Comparison of ENCODE assay signal across 14 cellular contexts in genomic region chr9:32954642-32955041, GRCh38. TPM values are rescaled to one million over a fixed set of nuclear protein-coding genes. Genes with fewer than 3 reads are reported as not detected.
A peak's percentile ranks its signal among the peaks of the same experiment; 100 is the strongest.
DNase-seq lines count a peak whose midpoint lies in the region; ATAC-seq and TF ChIP-seq lines count a peak whose summit lies in the region.
"Had no signal": no experiment of that assay in that cellular context is flagged by ENCODE, and none has a peak within 500 bp of the region (broad histone marks: within the 10 kb centered on the region; RNA-seq: fewer than 3 reads in every experiment).

No MANE protein-coding gene starts in this region.

- no CpG with 5 or more reads among the region's 6 CpGs for WGBS in IMR-90 (ENCODE audit: extremely low coverage in 2 of 2, insufficient read length in 1 of 2), 2 experiments

- no peak overlapping the region for H3K23ac ChIP-seq in IMR-90 (ENCODE audit: low read depth, low read length)

- H3K4me2 ChIP-seq in IMR-90 (ENCODE audit: low read depth, low read length), result no peak overlapping the region

- no peak overlapping the region for H4K5ac ChIP-seq in IMR-90 (ENCODE audit: low read depth, low read length)

- H2AK5ac ChIP-seq in IMR-90 (ENCODE audit: low read depth, low read length), result no peak overlapping the region

- POLR2A ChIA-PET in IMR-90 (lab: Charles Lee; ENCODE audit: unreplicated experiment), result no interaction called here

- no peak overlapping the region for H2AFZ ChIP-seq in IMR-90 (replicated peaks; ENCODE audit: low read length, poor library complexity)

- no peak overlapping the region for H2BK15ac ChIP-seq in IMR-90 (ENCODE audit: low read depth, low read length)

- H3K27me3 Mint-ChIP-seq in activated CD8-positive, alpha-beta memory T cell treated with anti-CD3 and anti-CD28 coated beads, Interleukin-2, amount 10 ng/mL, durations not matched to agents 7 days and 5 days, result no peaks in the 10 kb centered on the region
- H3K27me3 Mint-ChIP-seq: activated naive CD4-positive, alpha-beta T cell treated with anti-CD3 and anti-CD28 coated beads, Interleukin-2, amount 50 U/mL, for 24 hours; B cell; progenitor cell of endocrine pancreas had no signal

- dilution Hi-C loops in IMR-90 (cut with HindIII; ENCODE audit: low sequenced_read_pairs, unreplicated experiment), result no loop called here

- H3K4me1 ChIP-seq in IMR-90 (ENCODE audit: control insufficient read depth, insufficient read depth, low read length), result peaks cover 4% of the 10 kb centered on the region; the same call in 1 of the 2 replicates

- TF ChIP-seq RAD21 in IMR-90 (IDR thresholded peaks at IDR 0.05; ENCODE audit: low read length), result no peak

- CTCF ChIA-PET in IMR-90 (lab: Yijun Ruan, JAX), result interaction anchor here (0.6 to 1.5 kb wide), 1 partner anchor 375 kb away, joined by 3 to 6 read pairs; no protein-coding TSS in a partner anchor
- CTCF ChIA-PET in activated CD8-positive, alpha-beta memory T cell treated with anti-CD3 and anti-CD28 coated beads, Interleukin-2, amount 10 ng/mL, durations not matched to agents 7 days and 5 days (lab: Charles Lee), result no interaction called here

- no peak for TF ChIP-seq POLR2A in IMR-90 (IDR thresholded peaks at IDR 0.05; ENCODE audit: low read depth, low read length)

- no peaks in the 10 kb centered on the region for H3K9me3 Mint-ChIP-seq in activated CD8-positive, alpha-beta memory T cell treated with anti-CD3 and anti-CD28 coated beads, Interleukin-2, amount 10 ng/mL, durations not matched to agents 7 days and 5 days (ENCODE audit: low read depth)
- H3K9me3 Mint-ChIP-seq: activated naive CD4-positive, alpha-beta T cell treated with anti-CD3 and anti-CD28 coated beads, Interleukin-2, amount 50 U/mL, for 24 hours had no signal

- H3K4me1 Mint-ChIP-seq in activated CD8-positive, alpha-beta memory T cell treated with anti-CD3 and anti-CD28 coated beads, Interleukin-2, amount 10 ng/mL, durations not matched to agents 7 days and 5 days, result no peaks in the 10 kb centered on the region
- H3K4me1 Mint-ChIP-seq: activated naive CD4-positive, alpha-beta T cell treated with anti-CD3 and anti-CD28 coated beads, Interleukin-2, amount 50 U/mL, for 24 hours; B cell had no signal

- no peaks in the 10 kb centered on the region for H3K79me1 ChIP-seq in IMR-90 (ENCODE audit: low read depth in 1 of 2, low read length in 2 of 2)

- H4K8ac ChIP-seq in IMR-90 (ENCODE audit: low read depth in 2 of 2, low read length in 2 of 2), result no peak overlapping the region

- H3K9me3 ChIP-seq in IMR-90 (ENCODE audit: control insufficient read depth, insufficient read depth, low read length), result no peaks in the 10 kb centered on the region

- DNase-seq in AG20443 (ENCODE audit: low spot score) (peak; percentile 62), IMR-90 (peak; percentile 63), dermis microvascular lymphatic vessel endothelial cell (ENCODE audit: low read depth in 2 of 2) (peak; percentile 88), lung microvascular endothelial cell (ENCODE audit: low read depth in 2 of 2) (peak; percentile 89 to 90), AML-193 (lab: John Stamatoyannopoulos, UW) (no peak), kidney glomerular epithelial cell (lab: John Stamatoyannopoulos, UW) (no peak)
- no peak for DNase-seq in activated CD8-positive, alpha-beta memory T cell treated with anti-CD3 and anti-CD28 coated beads, Interleukin-2, amount 10 ng/mL, durations not matched to agents 7 days and 5 days
- DNase-seq: activated CD8-positive, alpha-beta memory T cell treated with anti-CD3 and anti-CD28 coated beads, Interleukin-2, amount 50 U/mL, for 4 hours; cerebellar nuclear complex; OCI-M1 had no signal

- H3K27me3 ChIP-seq in IMR-90 (ENCODE audit: control insufficient read depth, insufficient read depth, low read length), result no peaks in the 10 kb centered on the region

- no peak overlapping the region for H3K56ac ChIP-seq in IMR-90 (ENCODE audit: extremely low read depth, insufficient read depth, low read length)

- no peak overlapping the region for H3K27ac ChIP-seq in IMR-90 (ENCODE audit: insufficient read depth, low read length)

- H3K4ac ChIP-seq in IMR-90 (ENCODE audit: low read depth, low read length), result no peak overlapping the region

- H2BK5ac ChIP-seq in IMR-90 (ENCODE audit: low read depth, low read length, poor library complexity, severe bottlenecking), result no peak overlapping the region

- H3K9ac ChIP-seq in IMR-90 (ENCODE audit: low read depth, low read length), result no peak overlapping the region

- no peak overlapping the region for H2AK9ac ChIP-seq in IMR-90 (replicated peaks; ENCODE audit: low read depth, low read length, poor library complexity)

- H4K91ac ChIP-seq in IMR-90 (ENCODE audit: insufficient read depth, low read depth, low read length), result no peak overlapping the region

- H3K36me3 ChIP-seq in IMR-90 (ENCODE audit: control insufficient read depth, insufficient read depth, low read length), result no peaks in the 10 kb centered on the region

- H2BK20ac ChIP-seq in IMR-90 (ENCODE audit: low read depth, low read length), result no peak overlapping the region

- H3K18ac ChIP-seq in IMR-90 (ENCODE audit: low read depth, low read length), result no peak overlapping the region

- H3K4me3 Mint-ChIP-seq in activated CD8-positive, alpha-beta memory T cell treated with anti-CD3 and anti-CD28 coated beads, Interleukin-2, amount 10 ng/mL, durations not matched to agents 7 days and 5 days, result no peak overlapping the region
- H3K4me3 Mint-ChIP-seq: activated naive CD4-positive, alpha-beta T cell treated with anti-CD3 and anti-CD28 coated beads, Interleukin-2, amount 50 U/mL, for 24 hours; B cell had no signal

- no peak overlapping the region for H3K4me3 ChIP-seq in IMR-90 (ENCODE audit: insufficient read depth, low read depth, low read length)

- BruUV-seq in IMR-90 (replicated peaks; lab: Mats Ljungman, UMichigan), result no TSS peak

- no peak overlapping the region for H3K14ac ChIP-seq in IMR-90 (replicated peaks; ENCODE audit: low read depth, low read length)

- peaks cover 12% of the 10 kb centered on the region for H3K36me3 Mint-ChIP-seq in activated CD8-positive, alpha-beta memory T cell treated with anti-CD3 and anti-CD28 coated beads, Interleukin-2, amount 10 ng/mL, durations not matched to agents 7 days and 5 days

- peak; percentile 37 for ATAC-seq in IMR-90 (ENCODE audit: low read depth)
- no peak for ATAC-seq in GM21526 (IDR thresholded peaks at IDR 0.05; ENCODE audit: low FRiP score, unreplicated experiment)
- no peak for ATAC-seq in activated CD8-positive, alpha-beta memory T cell treated with anti-CD3 and anti-CD28 coated beads, Interleukin-2, amount 10 ng/mL, durations not matched to agents 7 days and 5 days

- intact Hi-C loops in IMR-90 (cut with micrococcal nuclease), result no loop called here

- H3K27ac Mint-ChIP-seq in activated CD8-positive, alpha-beta memory T cell treated with anti-CD3 and anti-CD28 coated beads, Interleukin-2, amount 10 ng/mL, durations not matched to agents 7 days and 5 days, result no peak overlapping the region
- H3K27ac Mint-ChIP-seq: activated naive CD4-positive, alpha-beta T cell treated with anti-CD3 and anti-CD28 coated beads, Interleukin-2, amount 50 U/mL, for 24 hours; B cell; progenitor cell of endocrine pancreas had no signal

- no peak for TF ChIP-seq CTCF in IMR-90 (conservative IDR thresholded peaks at IDR 0.05; ENCODE audit: low read depth, low read length)

- H3K9me1 ChIP-seq in IMR-90 (ENCODE audit: insufficient read depth, low read length), result peaks cover 5% of the 10 kb centered on the region; the same call in 1 of the 2 replicates

- no peak overlapping the region for H2BK120ac ChIP-seq in IMR-90 (ENCODE audit: low read depth, low read length)

- H4K20me1 ChIP-seq in IMR-90 (ENCODE audit: insufficient read depth, low read length), result no peaks in the 10 kb centered on the region

- in situ Hi-C loops in IMR-90 (cut with MboI; ENCODE audit: low sequenced_read_pairs), result no loop called here

TF ChIP-seq in IMR-90, 13 proteins besides CTCF, POLR2A, EP300 and RAD21:
- peak; percentile 46 for TF ChIP-seq CEBPB (IDR thresholded peaks at IDR 0.05; ENCODE audit: low read depth, low read length)
- no peak for TF ChIP-seq FOS (IDR thresholded peaks at IDR 0.05; ENCODE audit: low read depth, low read length)
- TF ChIP-seq MXI1 (IDR thresholded peaks at IDR 0.05; ENCODE audit: borderline replicate concordance, low read depth, low read length), result no peak
- 0 out of 2 replicates have a peak, but pooled peaks have one; percentile 23 for TF ChIP-seq BHLHE40 (IDR thresholded peaks at IDR 0.05; ENCODE audit: low read depth, low read length)
TF ChIP-seq in IMR-90: peak in this region for 2.

RNA-seq across cellular contexts. Expression of gene APTX, which starts 46.8 kb away (rescaled TPM):
- total RNA-seq in IMR-90 (2012; rRNA removed) (34.2 and 45.3 TPM in 2 replicates), dermis microvascular lymphatic vessel endothelial cell (16.1 and 17.3 TPM in 2 replicates), lung microvascular endothelial cell (17.7 and 18.5 TPM in 2 replicates)
- 28.0 and 32.6 TPM in 2 replicates for polyA plus RNA-seq in IMR-90 (2012; rRNA removed)
- 7.8 and 18.7 TPM in 2 replicates for polyA plus RNA-seq in IMR-90 (2012; cell fraction: cytosol; rRNA removed)
- polyA plus RNA-seq in IMR-90 (2012; cell fraction: nucleus; rRNA removed; ENCODE audit: low replicate concordance), result 9.2 and 59.9 TPM in 2 replicates
- total RNA-seq in activated CD8-positive, alpha-beta memory T cell treated with anti-CD3 and anti-CD28 coated beads, Interleukin-2, amount 10 ng/mL, durations not matched to agents 7 days and 5 days, result 10 to 100 TPM; 38.0 to 44.5 TPM

Comparison
In these comparisons a context has a peak if more than half of its experiments do, and no peak if none do; other contexts are left out.
1. DNase-seq: peak in AG20443 (single experiment), IMR-90 (single experiment), dermis microvascular lymphatic vessel endothelial cell (2 of 2) and lung microvascular endothelial cell (2 of 2); none in AML-193 (0 of 2), activated CD8-positive, alpha-beta memory T cell treated with anti-CD3 and anti-CD28 coated beads, Interleukin-2, amount 10 ng/mL, durations not matched to agents 7 days and 5 days (single experiment) and kidney glomerular epithelial cell (single experiment).